Comparison of ENCODE assay signal across 22 cellular contexts in the genomic region with DNA sequence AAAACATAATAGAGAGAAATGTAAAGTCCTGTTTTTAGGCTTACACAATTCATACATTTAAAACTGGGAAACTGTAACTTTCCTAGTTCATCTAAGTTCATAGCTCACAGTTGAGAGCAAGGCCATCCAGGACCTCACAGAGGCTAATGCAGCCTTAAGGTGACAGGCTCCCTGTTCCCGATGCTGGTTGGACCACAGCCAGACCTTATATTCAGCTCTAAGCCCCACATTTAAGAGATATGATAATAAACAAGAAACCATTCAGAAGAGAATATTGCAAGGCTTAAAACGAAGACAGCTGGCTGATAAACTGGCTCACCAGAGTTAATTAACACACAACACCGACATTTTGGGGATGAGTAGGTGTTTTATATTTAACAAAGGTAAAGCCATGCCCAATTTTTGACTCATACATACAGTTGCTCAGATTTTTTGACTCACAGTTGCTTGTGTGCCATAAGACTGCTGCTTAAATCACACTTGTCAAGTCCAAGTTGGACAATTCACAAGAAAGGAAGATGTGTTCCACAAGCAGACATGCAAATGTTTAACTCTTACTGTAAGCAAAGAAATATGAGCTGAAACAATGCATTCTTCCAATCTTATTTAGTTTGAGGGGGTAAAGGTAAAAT. TPM values are rescaled to one million over a fixed set of nuclear protein-coding genes. Genes with fewer than 3 reads are reported as not detected.
DNase-seq lines count a peak whose midpoint lies in the region; ATAC-seq, FAIRE-seq and TF ChIP-seq lines count a peak whose summit lies in the region.
"Had no signal": no experiment of that assay in that cellular context is flagged by ENCODE, and none has a peak within 500 bp of the region (broad histone marks: within the 10 kb centered on the region; RNA-seq: fewer than 3 reads in every experiment).

No MANE protein-coding gene starts in this region.

- no peak for TF ChIP-seq POLR2A in A549 (IDR thresholded peaks at IDR 0.05; ENCODE audit: low read length)

- no peaks in the 10 kb centered on the region for H3K27me3 ChIP-seq in CD4-positive, CD25-positive, alpha-beta regulatory T cell (ENCODE audit: control insufficient read depth, insufficient read depth, low read length)
- H3K27me3 ChIP-seq in SJCRH30, result no peaks in the 10 kb centered on the region
- H3K27me3 ChIP-seq: ascending aorta had no signal

- H3K4me2 ChIP-seq in A549, result peak overlapping the region; percentile 41; the same call in 2 of the 3 replicates

- H3K4me3 ChIP-seq in A549 (no peak overlapping the region), SJCRH30 (no peak overlapping the region)
- no peak overlapping the region for H3K4me3 ChIP-seq in CD4-positive, CD25-positive, alpha-beta regulatory T cell (ENCODE audit: low read depth, low read length)
- H3K4me3 ChIP-seq: ascending aorta, left ventricle myocardium inferior, thoracic aorta had no signal

- no peak for TF ChIP-seq EP300 in A549 (IDR thresholded peaks at IDR 0.05)

- no peaks in the 10 kb centered on the region for H3K36me3 ChIP-seq in CD4-positive, CD25-positive, alpha-beta regulatory T cell (ENCODE audit: control insufficient read depth, insufficient read depth, low read length)
- H3K36me3 ChIP-seq in SJCRH30, result no peaks in the 10 kb centered on the region
- H3K36me3 ChIP-seq: ascending aorta, left ventricle myocardium inferior, thoracic aorta had no signal

- ATAC-seq in A549, result no peak
- no peak for ATAC-seq in CD4-positive, CD25-positive, alpha-beta regulatory T cell (ENCODE audit: low read depth in 2 of 2)
- ATAC-seq: HepG2, right cardiac atrium had no signal

- FAIRE-seq in A549 (lab: Jason Lieb, UNC), result no peak
- FAIRE-seq in HTR-8/SVneo (lab: Jason Lieb, UNC), result no peak
- FAIRE-seq: GM12891, HepG2 had no signal

- WGBS in A549 (ENCODE audit: missing lambda C conversion rate), result 18% methylated on average over 3 of the region's 3 CpGs

- no peaks in the 10 kb centered on the region for H3K9me3 Mint-ChIP-seq in CD4-positive, CD25-positive, alpha-beta regulatory T cell

- peak overlapping the region in 1 of 4 donors; percentile 71 for H3K4me3 Mint-ChIP-seq in CD4-positive, CD25-positive, alpha-beta regulatory T cell

- POLR2A ChIA-PET in A549 (lab: Yijun Ruan, JAX), result no interaction called here

- DNase-seq in A549 (ENCODE audit: low read depth in 1 of 2, low spot score in 1 of 2) (no peak), SJCRH30 (peak; percentile 68 to 88), glomerular visceral epithelial cell (ENCODE audit: extremely low spot score) (peak; percentile 13), HTR-8/SVneo (ENCODE audit: insufficient read length, low spot score) (no peak), 8988T (no peak), DMS79 treated with DMSO at 0.1 percent for 48 hours (lab: John Stamatoyannopoulos, UW) (no peak)
- no peak for DNase-seq in CD4-positive, CD25-positive, alpha-beta regulatory T cell
- DNase-seq: activated CD4-positive, alpha-beta T cell treated with anti-CD3 and anti-CD28 coated beads for 1 hour; effector CD8-positive, alpha-beta T cell; head of caudate nucleus; left ventricle myocardium inferior; NCI-H1436; NCI-H748 treated with DMSO at 0.1 percent for 48 hours; occipital lobe; right cardiac atrium had no signal

- H3K27ac Mint-ChIP-seq in CD4-positive, CD25-positive, alpha-beta regulatory T cell, result peak overlapping the region in 2 of 3 donors; percentile 51 to 88

- peaks cover 10 to 30% (median 17%) of the 10 kb centered on the region in 4 donors for H3K4me1 Mint-ChIP-seq in CD4-positive, CD25-positive, alpha-beta regulatory T cell

- H3K36me3 Mint-ChIP-seq in CD4-positive, CD25-positive, alpha-beta regulatory T cell, result no peaks in the 10 kb centered on the region

- no peak for TF ChIP-seq CTCF in A549 (IDR thresholded peaks at IDR 0.05)

- H3K9me3 ChIP-seq in A549 (no peaks in the 10 kb centered on the region), SJCRH30 (replicated peaks) (no peaks in the 10 kb centered on the region)
- H3K9me3 ChIP-seq in CD4-positive, CD25-positive, alpha-beta regulatory T cell (ENCODE audit: control insufficient read depth in 2 of 2, low read length in 2 of 2), result no peaks in the 10 kb centered on the region
- H3K9me3 ChIP-seq: ascending aorta, left ventricle myocardium inferior, thoracic aorta had no signal

- no peaks in the 10 kb centered on the region for H3K27me3 Mint-ChIP-seq in CD4-positive, CD25-positive, alpha-beta regulatory T cell

- CTCF ChIA-PET in A549 (lab: Yijun Ruan, JAX), result interaction anchor here (0.9 to 1.3 kb wide), 2 partner anchors 9 to 18 kb away, joined by 3 read pairs; no protein-coding TSS in a partner anchor

- no peak for TF ChIP-seq RAD21 in A549 (conservative IDR thresholded peaks at IDR 0.05 in 1 of 2, IDR thresholded peaks at IDR 0.05 in 1 of 2)

- H3K27ac ChIP-seq in A549 (no peak overlapping the region), SJCRH30 (peak overlapping the region; percentile 66)
- H3K27ac ChIP-seq in CD4-positive, CD25-positive, alpha-beta regulatory T cell (ENCODE audit: insufficient read depth, low read length, poor library complexity, severe bottlenecking), result no peak overlapping the region
- H3K27ac ChIP-seq: ascending aorta, left ventricle myocardium inferior, thoracic aorta had no signal

- H3K4me1 ChIP-seq in A549 (peaks cover 22% of the 10 kb centered on the region), SJCRH30 (peaks cover 64% of the 10 kb centered on the region)
- peaks cover 19% of the 10 kb centered on the region for H3K4me1 ChIP-seq in CD4-positive, CD25-positive, alpha-beta regulatory T cell (ENCODE audit: control insufficient read depth, insufficient read depth, low read length, poor library complexity, severe bottlenecking)
- H3K4me1 ChIP-seq: ascending aorta, left ventricle myocardium inferior had no signal

TF ChIP-seq in A549, 52 proteins besides CTCF, POLR2A, EP300 and RAD21:
- TF ChIP-seq JUN (IDR thresholded peaks at IDR 0.05) (no peak), SREBF2 (IDR thresholded peaks at IDR 0.05) (no peak)
TF ChIP-seq in A549: peak in this region for 0.

RNA-seq across cellular contexts. Expression of gene TMEM213, which starts 41.1 kb away (rescaled TPM):
- not detected in 2 replicates for polyA plus RNA-seq in A549 (2011; rRNA removed)
- polyA plus RNA-seq in A549 (2012; cell fraction: cytosol; rRNA removed), result not detected in 2 replicates
- not detected in 2 replicates for polyA plus RNA-seq in A549 (2012; cell fraction: nucleus; rRNA removed)
- not detected in 3 replicates for polyA plus RNA-seq in A549 (2017; fragmentation: RNase III; extraction: RNeasy Plus Mini Kit Qiagen cat#74134 plus additional on column Dnase treatment)
- polyA minus RNA-seq in A549 (2011; rRNA and poly(A)+ RNA removed), result not detected in 2 replicates
- not detected for total RNA-seq in CD4-positive, CD25-positive, alpha-beta regulatory T cell
- under 1 TPM in 1 of 4 donors, not detected in 3; 0.21 TPM for polyA plus RNA-seq in CD4-positive, CD25-positive, alpha-beta regulatory T cell
- not detected in 2 replicates for total RNA-seq in SJCRH30 (2014; rRNA removed; shearing (Covaris generic))
- total RNA-seq: ascending aorta, chondrocyte, H4, HepG2, left ventricle myocardium inferior, occipital lobe, right cardiac atrium, thoracic aorta had no signal
- polyA plus RNA-seq: BJ, HepG2, right cardiac atrium had no signal

RNA-seq across cellular contexts. Expression of gene ATP6V0A4, which starts 41.3 kb away (rescaled TPM):
- polyA plus RNA-seq in A549 (2011; rRNA removed) (0.09 and 0.29 TPM in 2 replicates), A549 (2017; fragmentation: RNase III; extraction: RNeasy Plus Mini Kit Qiagen cat#74134 plus additional on column Dnase treatment) (0.24 to 0.25 TPM (median 0.25 TPM) in 3 replicates)
- 0.03 and 0.06 TPM in 2 replicates for polyA plus RNA-seq in A549 (2012; cell fraction: cytosol; rRNA removed)
- 0.05 TPM in 2 replicates for polyA plus RNA-seq in A549 (2012; cell fraction: nucleus; rRNA removed)
- polyA minus RNA-seq in A549 (2011; rRNA and poly(A)+ RNA removed), result not detected in 2 replicates
- total RNA-seq in CD4-positive, CD25-positive, alpha-beta regulatory T cell, result not detected
- polyA plus RNA-seq in CD4-positive, CD25-positive, alpha-beta regulatory T cell, result not detected
- 1.3 and 2.4 TPM in 2 replicates for total RNA-seq in SJCRH30 (2014; rRNA removed; shearing (Covaris generic))
- total RNA-seq: ascending aorta, left ventricle myocardium inferior, right cardiac atrium, thoracic aorta had no signal
- polyA plus RNA-seq: right cardiac atrium had no signal

RNA-seq across cellular contexts. Expression of gene SVOPL, which starts 55.5 kb away (rescaled TPM):
- polyA plus RNA-seq in A549 (2011; rRNA removed) (0.05 and 0.21 TPM in 2 replicates), A549 (2017; fragmentation: RNase III; extraction: RNeasy Plus Mini Kit Qiagen cat#74134 plus additional on column Dnase treatment) (not detected in 3 replicates)
- polyA plus RNA-seq in A549 (2012; cell fraction: cytosol; rRNA removed), result not detected in 2 replicates
- not detected in 2 replicates for polyA plus RNA-seq in A549 (2012; cell fraction: nucleus; rRNA removed)
- 0.17 TPM in 1 of 2 replicates, not detected in the other for polyA minus RNA-seq in A549 (2011; rRNA and poly(A)+ RNA removed)
- not detected for total RNA-seq in CD4-positive, CD25-positive, alpha-beta regulatory T cell
- polyA plus RNA-seq in CD4-positive, CD25-positive, alpha-beta regulatory T cell, result under 1 TPM in 2 of 4 donors, not detected in 2; 0.35 to 0.44 TPM
- total RNA-seq in SJCRH30 (2014; rRNA removed; shearing (Covaris generic)), result not detected in 2 replicates
- total RNA-seq: ascending aorta, chondrocyte, H4, HepG2, left ventricle myocardium inferior, right cardiac atrium had no signal
- polyA plus RNA-seq: BJ, HepG2, right cardiac atrium had no signal

Comparison
In these comparisons a context has a peak if more than half of its experiments do, and no peak if none do; other contexts are left out.
1. DNase-seq: peak in SJCRH30 (2 of 2) and glomerular visceral epithelial cell (single experiment); none in A549 (0 of 2), CD4-positive, CD25-positive, alpha-beta regulatory T cell (0 of 3), HTR-8/SVneo (single experiment), 8988T (single experiment) and DMS79 treated with DMSO at 0.1 percent for 48 hours (single experiment).